8 cellular contexts compared by ENCODE assay signal in the genomic region with DNA sequence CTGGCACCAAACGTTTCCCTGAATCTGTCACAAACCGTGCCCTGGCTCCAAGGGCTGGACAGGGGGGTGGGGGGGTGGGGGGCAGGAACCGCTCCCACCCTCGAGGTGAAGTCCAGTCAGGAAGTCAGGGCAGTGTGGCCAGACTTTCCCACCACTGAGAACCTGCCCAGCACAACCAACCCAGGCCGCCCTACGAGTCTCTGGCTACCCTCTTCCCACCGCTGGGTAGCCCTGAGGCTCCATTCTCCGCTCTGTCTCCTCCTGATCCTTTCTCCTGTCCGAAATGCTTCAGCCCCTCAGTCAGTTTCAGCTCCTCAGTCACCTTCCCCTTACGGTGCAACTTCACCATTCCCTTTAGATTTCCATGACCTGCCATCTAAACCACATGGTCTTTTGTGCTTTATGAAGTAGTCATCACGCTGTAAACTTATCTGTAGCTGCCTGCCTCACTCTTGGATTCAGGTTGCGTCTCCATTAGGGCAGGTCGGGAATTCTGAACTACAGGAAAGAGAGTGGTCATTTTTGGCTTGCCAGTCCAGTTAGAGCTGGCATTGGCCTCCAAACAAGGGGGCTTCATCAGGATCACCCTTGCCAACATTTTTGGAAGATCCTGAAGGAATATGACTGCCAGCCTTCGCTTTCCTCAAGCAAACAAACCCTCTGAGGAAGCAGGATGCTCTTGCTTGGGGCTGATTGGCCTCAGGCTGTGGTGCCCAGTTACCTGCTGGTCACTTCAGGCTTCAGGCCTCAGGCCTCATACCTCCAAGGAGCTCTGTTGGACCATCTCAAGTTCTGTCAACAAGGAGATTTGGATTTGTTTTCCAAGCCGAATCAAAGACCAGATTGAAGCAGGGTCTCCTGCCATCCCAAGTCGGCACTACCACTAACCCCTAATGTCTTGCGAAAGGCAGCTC. TPM values are rescaled to one million over a fixed set of nuclear protein-coding genes. Genes with fewer than 3 reads are reported as not detected.
DNase-seq lines count a peak whose midpoint lies in the region; TF ChIP-seq lines count a peak whose summit lies in the region.

No MANE protein-coding gene starts in this region.

- H3K9me3 ChIP-seq in OCI-LY3 (ENCODE audit: insufficient read depth, low read length) (no peaks in the 10 kb centered on the region), neutrophil (no peaks in the 10 kb centered on the region)

- DNase-seq in COLO829 (ENCODE audit: low spot score) (peak; percentile 33), endothelial cell (ENCODE audit: low spot score) (no peak), lower leg skin (ENCODE audit: low spot score in 2 of 2) (no peak), NCI-H510A (lab: John Stamatoyannopoulos, UW) (no peak), NCI-H524 (lab: John Stamatoyannopoulos, UW) (no peak), DMS153 (lab: John Stamatoyannopoulos, UW) (no peak)

- no peaks in the 10 kb centered on the region for H3K9me3 Mint-ChIP-seq in endothelial cell (ENCODE audit: unreplicated experiment)

- H4K20me1 ChIP-seq in OCI-LY3 (ENCODE audit: insufficient read depth, low read length): peaks cover 29% of the 10 kb centered on the region

- H3K4me3 ChIP-seq in OCI-LY3 (ENCODE audit: low read length) (peak overlapping the region; percentile 97), neutrophil (ENCODE audit: low read depth in 1 of 2, low read length in 1 of 2) (peak overlapping the region; percentile 84 to 99), lower leg skin (ENCODE audit: low read depth, poor library complexity, severe bottlenecking) (no peak overlapping the region)

- H3K36me3 ChIP-seq in OCI-LY3 (replicated peaks; ENCODE audit: low read depth, low read length): peaks cover 23% of the 10 kb centered on the region
- peaks cover 4% of the 10 kb centered on the region for H3K36me3 ChIP-seq in neutrophil

- H3K4me1 ChIP-seq in OCI-LY3 (ENCODE audit: low read length) (peaks cover 42% of the 10 kb centered on the region), neutrophil (ENCODE audit: control insufficient read depth in 1 of 2, insufficient read depth in 1 of 2, low read depth in 1 of 2, low read length in 1 of 2) (peaks cover 41 to 44% of the 10 kb centered on the region in 2 experiments)

- no peak for TF ChIP-seq CTCF in OCI-LY3 (IDR thresholded peaks at IDR 0.05; ENCODE audit: low read depth, low read length)
- TF ChIP-seq CTCF in endothelial cell (IDR thresholded peaks at IDR 0.05; ENCODE audit: unreplicated experiment): no peak
- no peak for TF ChIP-seq CTCF in neutrophil (IDR thresholded peaks at IDR 0.05)
- TF ChIP-seq CTCF in lower leg skin (IDR thresholded peaks at IDR 0.05): no peak

- H3K27ac ChIP-seq in OCI-LY3 (ENCODE audit: low read length): peak overlapping the region; percentile 87
- H3K27ac ChIP-seq in neutrophil: peak overlapping the region; percentile 97

- peaks cover 21% of the 10 kb centered on the region for H3K36me3 Mint-ChIP-seq in endothelial cell (ENCODE audit: low read depth, unreplicated experiment)

- H3K4me1 Mint-ChIP-seq in endothelial cell (ENCODE audit: unreplicated experiment): peaks cover 38% of the 10 kb centered on the region

- H3K9ac ChIP-seq in OCI-LY3 (ENCODE audit: low read length): peak overlapping the region; percentile 99

- H3K79me2 ChIP-seq in OCI-LY3 (ENCODE audit: low read length): peaks cover 41% of the 10 kb centered on the region

- H3K27me3 ChIP-seq in OCI-LY3 (ENCODE audit: low read depth, low read length): no peaks in the 10 kb centered on the region
- H3K27me3 ChIP-seq in neutrophil: no peaks in the 10 kb centered on the region

- peak overlapping the region; percentile 95 for H3K4me3 Mint-ChIP-seq in endothelial cell (ENCODE audit: unreplicated experiment)

- no peak overlapping the region; the same call in 1 of the 2 replicates for H2AFZ ChIP-seq in OCI-LY3 (ENCODE audit: low read depth, low read length)

- H3K27ac Mint-ChIP-seq in endothelial cell (ENCODE audit: unreplicated experiment): peak overlapping the region; percentile 100

- intact Hi-C loops in lower leg skin (cut with DNase I; ENCODE audit: low total_unique reads): loop anchor here (10.0 kb wide), 1 partner anchor 248 kb away; a partner anchor contains a TSS

- peaks cover 9% of the 10 kb centered on the region for H3K27me3 Mint-ChIP-seq in endothelial cell (ENCODE audit: unreplicated experiment)

- H3K4me2 ChIP-seq in OCI-LY3 (ENCODE audit: low read length): peak overlapping the region; percentile 68

- no peak for TF ChIP-seq POLR2A in lower leg skin (IDR thresholded peaks at IDR 0.05)

- WGBS in lower leg skin, 2 donors: 71 to 84% methylated on average over 15 to 17 of the region's 17 CpGs

RNA-seq across cellular contexts. Expression of a gene that starts 0.8 kb away (rescaled TPM):
- total RNA-seq in endothelial cell (ENCODE audit: unreplicated experiment) (47.3 TPM), lower leg skin (10 to 100 TPM; 21.9 to 30.7 (median 26.8) TPM)

RNA-seq across cellular contexts. Expression of a gene that starts 51.6 kb away (rescaled TPM):
- 32.5 TPM for total RNA-seq in endothelial cell (ENCODE audit: unreplicated experiment)
- total RNA-seq in lower leg skin: 10 to 100 TPM; 40.0 to 63.7 (median 53.2) TPM
